Comparison of ENCODE assay signal across 21 cellular contexts in the genomic region with DNA sequence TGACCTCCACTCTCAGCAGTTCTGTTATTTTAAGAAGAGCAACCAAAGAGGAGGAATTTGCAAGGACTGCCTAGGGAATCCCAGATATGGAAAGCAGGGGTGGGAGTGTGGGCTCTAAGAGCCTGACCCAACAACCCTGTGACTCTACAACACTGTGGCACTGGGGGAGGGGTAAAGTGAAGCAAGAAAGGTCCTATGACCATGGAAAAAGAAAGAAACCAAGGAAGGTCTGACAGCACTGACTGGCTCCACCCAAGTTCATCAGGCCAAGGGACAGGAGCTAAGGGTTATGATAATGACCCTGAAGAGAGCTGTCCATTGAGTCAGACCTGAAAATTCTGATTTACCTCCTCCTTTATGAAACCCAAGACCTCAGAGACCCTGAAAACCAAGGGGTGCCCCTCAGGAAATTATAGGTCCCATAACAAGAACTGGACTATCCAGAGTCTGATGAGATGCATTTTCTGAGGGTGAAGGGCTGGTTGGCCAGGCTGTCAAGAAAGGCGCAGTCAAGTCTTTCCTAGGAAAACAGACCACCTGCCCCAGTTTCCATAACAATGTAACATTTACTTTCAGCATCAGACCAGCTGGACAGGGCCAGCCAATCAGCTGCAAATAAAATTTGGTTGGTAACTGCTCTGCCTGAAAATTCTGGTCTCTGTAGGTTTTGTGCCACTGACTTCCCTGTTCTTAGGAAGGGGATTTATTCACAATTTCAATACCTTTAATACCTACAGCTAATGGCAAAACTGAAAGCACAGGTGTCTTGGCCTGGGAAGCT.
"Had no signal": no experiment of that assay in that cellular context is flagged by ENCODE, and none has a peak within 500 bp of the region (broad histone marks: within the 10 kb centered on the region; RNA-seq: fewer than 3 reads in every experiment).

No MANE protein-coding gene starts in this region.

- H3K9me3 ChIP-seq: adrenal gland, esophagus muscularis mucosa, ovary, prostate gland, thoracic aorta, upper lobe of left lung had no signal

- H3K36me3 ChIP-seq: adrenal gland, esophagus muscularis mucosa, ovary, prostate gland, thoracic aorta, upper lobe of left lung had no signal

- H3K4me1 ChIP-seq: adrenal gland, esophagus muscularis mucosa, prostate gland, upper lobe of left lung had no signal

- ATAC-seq: activated T-helper 17 cell treated with anti-CD3 and anti-CD28 coated beads, Interleukin-2, amount 50 U/mL, for 72 hours; effector memory CD8-positive, alpha-beta T cell; left ventricle myocardium superior; natural killer cell treated with Interleukin-12 subunit alpha and Interleukin-12 subunit beta and Interleukin-15 and Interleukin-18, amount 100 ng/mL, for 72 hours; WTC11 had no signal

- H3K27ac ChIP-seq: adrenal gland, esophagus muscularis mucosa, hepatocyte, ovary, prostate gland, thoracic aorta had no signal

- H3K27me3 ChIP-seq: adrenal gland, esophagus muscularis mucosa, ovary, upper lobe of left lung had no signal

- H3K4me3 ChIP-seq: adrenal gland, esophagus muscularis mucosa, hepatocyte, ovary, prostate gland, thoracic aorta, upper lobe of left lung had no signal

- DNase-seq: activated CD4-positive, alpha-beta T cell treated with anti-CD3 and anti-CD28 coated beads, Interleukin-2, amount 50 U/mL, for 4 hours; activated CD8-positive, alpha-beta memory T cell treated with anti-CD3 and anti-CD28 coated beads for 24 hours; activated CD8-positive, alpha-beta memory T cell treated with anti-CD3 and anti-CD28 coated beads, Interleukin-2, amount 50 U/mL, for 4 hours; activated T-cell treated with anti-CD3 and anti-CD28 coated beads, Interleukin-2, amount 50 U/mL, for 24 hours; adrenal gland; central memory CD4-positive, alpha-beta T cell; effector memory CD8-positive, alpha-beta T cell; glutamatergic neuron; immature natural killer cell; left ventricle myocardium superior; ovary; stimulated activated CD4-positive, alpha-beta T cell treated with anti-CD3 and anti-CD28 coated beads, Interleukin-4, amount 100 ng/mL, for 1 hour; stimulated activated naive CD4-positive, alpha-beta T cell treated with Interleukin-2 at 50 U/mL for 16 hours had no signal
